ENCODE assay signal across 2 cellular contexts in the genomic region with DNA sequence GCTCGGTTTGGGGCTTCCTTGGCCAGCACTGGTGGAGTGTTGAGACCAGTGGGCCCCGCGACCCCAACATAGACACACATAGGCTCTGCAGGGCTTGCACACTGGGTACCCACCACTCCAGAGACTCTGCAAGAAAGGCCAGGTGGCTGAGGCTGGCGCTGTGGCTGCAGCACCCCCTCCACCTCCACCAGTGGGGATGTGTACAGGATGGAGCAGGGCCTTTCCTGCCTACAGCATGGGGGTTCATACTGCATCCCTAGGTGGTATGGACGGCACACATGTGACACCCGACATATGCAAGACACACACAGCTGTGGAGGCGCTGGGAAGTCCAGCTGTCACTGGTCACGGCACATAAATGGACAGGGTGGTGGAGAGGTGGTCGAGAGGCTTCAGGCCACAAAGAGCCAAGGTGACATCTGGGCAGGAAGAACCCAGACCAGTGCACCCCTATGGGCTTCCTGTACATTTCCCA.
TF ChIP-seq lines count a peak whose summit lies in the region.

No MANE protein-coding gene starts in this region.

TF ChIP-seq in IMR-90, 13 proteins besides CTCF, POLR2A, EP300 and RAD21:
- TF ChIP-seq, protein P1, sequence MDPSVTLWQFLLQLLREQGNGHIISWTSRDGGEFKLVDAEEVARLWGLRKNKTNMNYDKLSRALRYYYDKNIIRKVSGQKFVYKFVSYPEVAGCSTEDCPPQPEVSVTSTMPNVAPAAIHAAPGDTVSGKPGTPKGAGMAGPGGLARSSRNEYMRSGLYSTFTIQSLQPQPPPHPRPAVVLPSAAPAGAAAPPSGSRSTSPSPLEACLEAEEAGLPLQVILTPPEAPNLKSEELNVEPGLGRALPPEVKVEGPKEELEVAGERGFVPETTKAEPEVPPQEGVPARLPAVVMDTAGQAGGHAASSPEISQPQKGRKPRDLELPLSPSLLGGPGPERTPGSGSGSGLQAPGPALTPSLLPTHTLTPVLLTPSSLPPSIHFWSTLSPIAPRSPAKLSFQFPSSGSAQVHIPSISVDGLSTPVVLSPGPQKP (IDR thresholded peaks at IDR 0.05; ENCODE audit: borderline replicate concordance, low read depth, low read length), result no peak
- no peak for TF ChIP-seq FOS (IDR thresholded peaks at IDR 0.05; ENCODE audit: low read depth, low read length)
- no peak for TF ChIP-seq USF2 (IDR thresholded peaks at IDR 0.05; ENCODE audit: low read depth, low read length)
- no peak for TF ChIP-seq MXI1 (IDR thresholded peaks at IDR 0.05; ENCODE audit: borderline replicate concordance, low read depth, low read length)

TF ChIP-seq in HepG2, 621 proteins besides CTCF, POLR2A, EP300 and RAD21:
- TF ChIP-seq ZBTB49 (CRISPR knock-in tag; IDR thresholded peaks at IDR 0.05; ENCODE audit: borderline replicate concordance) (no peak), ZBTB7B (CRISPR knock-in tag; IDR thresholded peaks at IDR 0.05) (no peak), ZNF83 (CRISPR knock-in tag; IDR thresholded peaks at IDR 0.05; ENCODE audit: borderline replicate concordance) (0 out of 2 replicates have a peak, but pooled peaks have one; percentile 55), ZNF251 (CRISPR knock-in tag; IDR thresholded peaks at IDR 0.05) (no peak), STAT5B (CRISPR knock-in tag; IDR thresholded peaks at IDR 0.05) (no peak), ZNF350 (CRISPR knock-in tag; IDR thresholded peaks at IDR 0.05; ENCODE audit: borderline replicate concordance, low read depth) (peak; percentile 75), ATF7-NPFF (CRISPR knock-in tag; IDR thresholded peaks at IDR 0.05; ENCODE audit: low read depth) (no peak), ZSCAN29 (CRISPR knock-in tag; conservative IDR thresholded peaks at IDR 0.05) (no peak), ZBTB21 (CRISPR knock-in tag; IDR thresholded peaks at IDR 0.05) (no peak), ZNF235 (CRISPR knock-in tag; IDR thresholded peaks at IDR 0.05; ENCODE audit: borderline replicate concordance) (0 out of 2 replicates have a peak, but pooled peaks have one; percentile 2), BRF2 (CRISPR knock-in tag; IDR thresholded peaks at IDR 0.05) (no peak), RORA (CRISPR knock-in tag; IDR thresholded peaks at IDR 0.05) (no peak), ZSCAN12 (CRISPR knock-in tag; IDR thresholded peaks at IDR 0.05) (no peak), KAT7 (CRISPR knock-in tag; IDR thresholded peaks at IDR 0.05; ENCODE audit: borderline replicate concordance) (no peak), ZFP36 (IDR thresholded peaks at IDR 0.05; ENCODE audit: borderline replicate concordance, low read depth, low read length, partially characterized antibody) (no peak), KLF12 (CRISPR knock-in tag; IDR thresholded peaks at IDR 0.05; ENCODE audit: borderline replicate concordance) (no peak), CHD4 (IDR thresholded peaks at IDR 0.05; ENCODE audit: borderline replicate concordance, low read length) (no peak), KDM2A (CRISPR knock-in tag; IDR thresholded peaks at IDR 0.05; ENCODE audit: borderline replicate concordance, low read depth) (no peak), MYNN (CRISPR knock-in tag; IDR thresholded peaks at IDR 0.05; ENCODE audit: low read depth) (no peak), GATAD1 (CRISPR knock-in tag; IDR thresholded peaks at IDR 0.05) (no peak), TRIM24 (CRISPR knock-in tag; IDR thresholded peaks at IDR 0.05) (no peak), SMAD1 (CRISPR knock-in tag; IDR thresholded peaks at IDR 0.05; ENCODE audit: borderline replicate concordance, low read depth) (0 out of 2 replicates have a peak, but pooled peaks have one; percentile 4), KLF9 (CRISPR knock-in tag; IDR thresholded peaks at IDR 0.05; ENCODE audit: low read depth) (no peak), ZNF619 (CRISPR knock-in tag; IDR thresholded peaks at IDR 0.05) (0 out of 2 replicates have a peak, but pooled peaks have one; percentile 8), ZNF879 (CRISPR knock-in tag; IDR thresholded peaks at IDR 0.05) (no peak), NFKB2 (CRISPR knock-in tag; IDR thresholded peaks at IDR 0.05; ENCODE audit: borderline replicate concordance) (no peak), ZNF460 (CRISPR knock-in tag; IDR thresholded peaks at IDR 0.05; ENCODE audit: borderline replicate concordance) (no peak), ZNF761 (CRISPR knock-in tag; conservative IDR thresholded peaks at IDR 0.05) (0 out of 2 replicates have a peak, but pooled peaks have one; percentile 9), TEAD2 (CRISPR knock-in tag; IDR thresholded peaks at IDR 0.05) (no peak), AGO2 (optimal IDR thresholded peaks at IDR 0.05; ENCODE audit: low read depth, low read length) (peak; percentile 14)
- TF ChIP-seq, protein P2, sequence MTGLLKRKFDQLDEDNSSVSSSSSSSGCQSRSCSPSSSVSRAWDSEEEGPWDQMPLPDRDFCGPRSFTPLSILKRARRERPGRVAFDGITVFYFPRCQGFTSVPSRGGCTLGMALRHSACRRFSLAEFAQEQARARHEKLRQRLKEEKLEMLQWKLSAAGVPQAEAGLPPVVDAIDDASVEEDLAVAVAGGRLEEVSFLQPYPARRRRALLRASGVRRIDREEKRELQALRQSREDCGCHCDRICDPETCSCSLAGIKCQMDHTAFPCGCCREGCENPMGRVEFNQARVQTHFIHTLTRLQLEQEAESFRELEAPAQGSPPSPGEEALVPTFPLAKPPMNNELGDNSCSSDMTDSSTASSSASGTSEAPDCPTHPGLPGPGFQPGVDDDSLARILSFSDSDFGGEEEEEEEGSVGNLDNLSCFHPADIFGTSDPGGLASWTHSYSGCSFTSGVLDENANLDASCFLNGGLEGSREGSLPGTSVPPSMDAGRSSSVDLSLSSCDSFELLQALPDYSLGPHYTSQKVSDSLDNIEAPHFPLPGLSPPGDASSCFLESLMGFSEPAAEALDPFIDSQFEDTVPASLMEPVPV (CRISPR knock-in tag; IDR thresholded peaks at IDR 0.05), result no peak
- TF ChIP-seq, protein P3, sequence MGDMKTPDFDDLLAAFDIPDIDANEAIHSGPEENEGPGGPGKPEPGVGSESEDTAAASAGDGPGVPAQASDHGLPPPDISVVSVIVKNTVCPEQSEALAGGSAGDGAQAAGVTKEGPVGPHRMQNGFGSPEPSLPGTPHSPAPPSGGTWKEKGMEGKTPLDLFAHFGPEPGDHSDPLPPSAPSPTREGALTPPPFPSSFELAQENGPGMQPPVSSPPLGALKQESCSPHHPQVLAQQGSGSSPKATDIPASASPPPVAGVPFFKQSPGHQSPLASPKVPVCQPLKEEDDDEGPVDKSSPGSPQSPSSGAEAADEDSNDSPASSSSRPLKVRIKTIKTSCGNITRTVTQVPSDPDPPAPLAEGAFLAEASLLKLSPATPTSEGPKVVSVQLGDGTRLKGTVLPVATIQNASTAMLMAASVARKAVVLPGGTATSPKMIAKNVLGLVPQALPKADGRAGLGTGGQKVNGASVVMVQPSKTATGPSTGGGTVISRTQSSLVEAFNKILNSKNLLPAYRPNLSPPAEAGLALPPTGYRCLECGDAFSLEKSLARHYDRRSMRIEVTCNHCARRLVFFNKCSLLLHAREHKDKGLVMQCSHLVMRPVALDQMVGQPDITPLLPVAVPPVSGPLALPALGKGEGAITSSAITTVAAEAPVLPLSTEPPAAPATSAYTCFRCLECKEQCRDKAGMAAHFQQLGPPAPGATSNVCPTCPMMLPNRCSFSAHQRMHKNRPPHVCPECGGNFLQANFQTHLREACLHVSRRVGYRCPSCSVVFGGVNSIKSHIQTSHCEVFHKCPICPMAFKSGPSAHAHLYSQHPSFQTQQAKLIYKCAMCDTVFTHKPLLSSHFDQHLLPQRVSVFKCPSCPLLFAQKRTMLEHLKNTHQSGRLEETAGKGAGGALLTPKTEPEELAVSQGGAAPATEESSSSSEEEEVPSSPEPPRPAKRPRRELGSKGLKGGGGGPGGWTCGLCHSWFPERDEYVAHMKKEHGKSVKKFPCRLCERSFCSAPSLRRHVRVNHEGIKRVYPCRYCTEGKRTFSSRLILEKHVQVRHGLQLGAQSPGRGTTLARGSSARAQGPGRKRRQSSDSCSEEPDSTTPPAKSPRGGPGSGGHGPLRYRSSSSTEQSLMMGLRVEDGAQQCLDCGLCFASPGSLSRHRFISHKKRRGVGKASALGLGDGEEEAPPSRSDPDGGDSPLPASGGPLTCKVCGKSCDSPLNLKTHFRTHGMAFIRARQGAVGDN (CRISPR knock-in tag; IDR thresholded peaks at IDR 0.05), result peak; percentile 31; the same call in 1 of the 2 replicates
- TF ChIP-seq, protein P4, sequence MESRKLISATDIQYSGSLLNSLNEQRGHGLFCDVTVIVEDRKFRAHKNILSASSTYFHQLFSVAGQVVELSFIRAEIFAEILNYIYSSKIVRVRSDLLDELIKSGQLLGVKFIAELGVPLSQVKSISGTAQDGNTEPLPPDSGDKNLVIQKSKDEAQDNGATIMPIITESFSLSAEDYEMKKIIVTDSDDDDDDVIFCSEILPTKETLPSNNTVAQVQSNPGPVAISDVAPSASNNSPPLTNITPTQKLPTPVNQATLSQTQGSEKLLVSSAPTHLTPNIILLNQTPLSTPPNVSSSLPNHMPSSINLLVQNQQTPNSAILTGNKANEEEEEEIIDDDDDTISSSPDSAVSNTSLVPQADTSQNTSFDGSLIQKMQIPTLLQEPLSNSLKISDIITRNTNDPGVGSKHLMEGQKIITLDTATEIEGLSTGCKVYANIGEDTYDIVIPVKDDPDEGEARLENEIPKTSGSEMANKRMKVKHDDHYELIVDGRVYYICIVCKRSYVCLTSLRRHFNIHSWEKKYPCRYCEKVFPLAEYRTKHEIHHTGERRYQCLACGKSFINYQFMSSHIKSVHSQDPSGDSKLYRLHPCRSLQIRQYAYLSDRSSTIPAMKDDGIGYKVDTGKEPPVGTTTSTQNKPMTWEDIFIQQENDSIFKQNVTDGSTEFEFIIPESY (CRISPR knock-in tag; IDR thresholded peaks at IDR 0.05), result peak; percentile 39; the same call in 1 of the 2 replicates
- TF ChIP-seq, protein P5, sequence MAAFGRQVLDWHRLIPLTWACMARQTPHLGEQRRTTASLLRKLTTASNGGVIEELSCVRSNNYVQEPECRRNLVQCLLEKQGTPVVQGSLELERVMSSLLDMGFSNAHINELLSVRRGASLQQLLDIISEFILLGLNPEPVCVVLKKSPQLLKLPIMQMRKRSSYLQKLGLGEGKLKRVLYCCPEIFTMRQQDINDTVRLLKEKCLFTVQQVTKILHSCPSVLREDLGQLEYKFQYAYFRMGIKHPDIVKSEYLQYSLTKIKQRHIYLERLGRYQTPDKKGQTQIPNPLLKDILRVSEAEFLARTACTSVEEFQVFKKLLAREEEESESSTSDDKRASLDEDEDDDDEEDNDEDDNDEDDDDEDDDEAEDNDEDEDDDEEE (CRISPR knock-in tag; IDR thresholded peaks at IDR 0.05), result no peak
